ENCODE assay signal across 22 cellular contexts in genomic region chr6:6285679-6286078, GRCh38. TPM values are rescaled to one million over a fixed set of nuclear protein-coding genes. Genes with fewer than 3 reads are reported as not detected.
"Had no signal": no experiment of that assay in that cellular context is flagged by ENCODE, and none has a peak within 500 bp of the region (broad histone marks: within the 10 kb centered on the region; RNA-seq: fewer than 3 reads in every experiment).

No MANE protein-coding gene starts in this region.

- H3K9me2 ChIP-seq: SK-N-SH had no signal

- H3K27ac ChIP-seq: HL-60, RWPE1 had no signal

- DNase-seq: KBM-7, MG63, NCI-H1092, NCI-H1105 treated with DMSO at 0.1 percent for 48 hours, NCI-H1417 treated with DMSO at 0.1 percent for 48 hours, NCI-H146, NCI-H1694 treated with DMSO at 0.1 percent for 48 hours, NCI-H1930, NCI-H2081, NCI-H2107, NCI-H2227 treated with DMSO at 0.1 percent for 48 hours, NCI-H524, NCI-H526 treated with DMSO at 0.1 percent for 48 hours, NCI-H748 treated with DMSO at 0.1 percent for 48 hours, PC-3, SHP77, SK-N-SH, SW 1271 had no signal

- H3K9ac ChIP-seq: SK-N-SH had no signal

- H3K4me2 ChIP-seq: SK-N-SH had no signal

- H3K9me3 Mint-ChIP-seq: IgD-negative memory B cell had no signal

- H3K36me3 ChIP-seq: MG63 had no signal

- H3K36me3 Mint-ChIP-seq: IgD-negative memory B cell had no signal

- H3K4me3 Mint-ChIP-seq: IgD-negative memory B cell had no signal

- H3K9me3 ChIP-seq: MG63, SK-N-SH had no signal

- ATAC-seq: Panc1, PC-3 had no signal

- H3K4me3 ChIP-seq: MG63 had no signal

- H3K27me3 ChIP-seq: MG63 had no signal

RNA-seq across cellular contexts. Expression of gene F13A1, which starts 34.8 kb away (rescaled TPM):
- total RNA-seq: PC-3 had no signal
- polyA plus RNA-seq: SK-N-SH had no signal
